Comparison of ENCODE assay signal across 12 cellular contexts in the genomic region with DNA sequence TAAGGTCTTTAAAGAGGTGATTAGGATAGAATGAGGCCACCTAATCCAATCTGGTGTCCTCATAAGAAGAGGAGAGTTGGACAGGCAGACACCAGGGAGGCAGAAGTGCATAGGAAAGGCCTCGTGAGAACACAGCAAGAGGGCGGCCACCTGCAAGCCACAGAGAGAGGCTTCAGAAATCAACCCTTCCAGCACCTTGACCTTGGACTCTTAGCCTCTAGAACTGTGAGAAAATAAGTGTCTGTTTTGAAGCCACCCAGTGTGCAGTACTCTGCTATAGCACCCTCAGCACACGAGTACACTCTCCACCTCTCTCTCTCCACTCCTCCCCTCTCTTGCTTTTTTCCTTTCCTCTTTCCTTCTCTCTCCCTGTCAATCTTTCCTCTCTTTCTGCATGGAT. TPM values are rescaled to one million over a fixed set of nuclear protein-coding genes. Genes with fewer than 3 reads are reported as not detected.
DNase-seq lines count a peak whose midpoint lies in the region; ATAC-seq and TF ChIP-seq lines count a peak whose summit lies in the region.
"Had no signal": no experiment of that assay in that cellular context is flagged by ENCODE, and none has a peak within 500 bp of the region (broad histone marks: within the 10 kb centered on the region; RNA-seq: fewer than 3 reads in every experiment).

No MANE protein-coding gene starts in this region.

- H3K9me3 Mint-ChIP-seq in naive B cell = peaks cover 0 to 3% (median 1%) of the 10 kb centered on the region in 7 donors
- H3K9me3 Mint-ChIP-seq in endothelial cell (ENCODE audit: unreplicated experiment) = no peaks in the 10 kb centered on the region
- no peaks in the 10 kb centered on the region for H3K9me3 Mint-ChIP-seq in immature natural killer cell

- H3K4me1 Mint-ChIP-seq in naive B cell (peaks cover 53 to 96% (median 77%) of the 10 kb centered on the region in 3 donors), endothelial cell (ENCODE audit: unreplicated experiment) (no peaks in the 10 kb centered on the region), immature natural killer cell (peaks cover 0 to 2% of the 10 kb centered on the region in 2 donors)

- H3K4me1 ChIP-seq in prostate gland (replicated peaks) = no peaks in the 10 kb centered on the region
- H3K4me1 ChIP-seq: adrenal gland had no signal

- H3K27ac Mint-ChIP-seq in naive B cell = peak overlapping the region; percentile 99 to 100 (median 100)
- no peak overlapping the region for H3K27ac Mint-ChIP-seq in endothelial cell (ENCODE audit: unreplicated experiment)
- H3K27ac Mint-ChIP-seq in immature natural killer cell = no peak overlapping the region

- no peaks in the 10 kb centered on the region for H3K9me3 ChIP-seq in prostate gland
- H3K9me3 ChIP-seq: adrenal gland had no signal

- no peaks in the 10 kb centered on the region for H3K36me3 ChIP-seq in prostate gland

- peak; percentile 31 for ATAC-seq in GM21390 (IDR thresholded peaks at IDR 0.05; ENCODE audit: unreplicated experiment)
- peak; percentile 40 for ATAC-seq in HG03432 (IDR thresholded peaks at IDR 0.05; ENCODE audit: unreplicated experiment)
- peak; percentile 27 to 40 for ATAC-seq in naive B cell (ENCODE audit: low read depth in 2 of 2)

- H3K4me3 Mint-ChIP-seq in naive B cell = peak overlapping the region; percentile 71 to 92 (median 80)
- no peak overlapping the region for H3K4me3 Mint-ChIP-seq in endothelial cell (ENCODE audit: unreplicated experiment)
- H3K4me3 Mint-ChIP-seq in immature natural killer cell = no peak overlapping the region

- H3K36me3 Mint-ChIP-seq in naive B cell (peaks cover 60% of the 10 kb centered on the region in 2 donors), endothelial cell (ENCODE audit: low read depth, unreplicated experiment) (peaks cover 59% of the 10 kb centered on the region), immature natural killer cell (no peaks in the 10 kb centered on the region)

- 63% methylated on average over 3 of the region's 3 CpGs for whole genome bisulfite sequencing in prostate gland

- no peak for TF ChIP-seq POLR2A in prostate gland (IDR thresholded peaks at IDR 0.05)

- no peak overlapping the region for H3K4me3 ChIP-seq in prostate gland
- H3K4me3 ChIP-seq: adrenal gland had no signal

- no peak overlapping the region for H3K27ac ChIP-seq in prostate gland
- H3K27ac ChIP-seq: 22Rv1, adrenal gland had no signal

- intact Hi-C loops in prostate gland (cut with DNase I) = no loop called here

- H3K27me3 Mint-ChIP-seq in naive B cell (no peaks in the 10 kb centered on the region), endothelial cell (ENCODE audit: unreplicated experiment) (peaks cover 3% of the 10 kb centered on the region), immature natural killer cell (ENCODE audit: low read depth in 3 of 3) (peaks cover 0 to 4% (median 2%) of the 10 kb centered on the region in 3 donors)

- H3K27me3 ChIP-seq in prostate gland (replicated peaks; ENCODE audit: insufficient read depth) = no peaks in the 10 kb centered on the region
- H3K27me3 ChIP-seq: adrenal gland had no signal

- peak; percentile 57 for DNase-seq in NCI-H82 (lab: John Stamatoyannopoulos, UW)
- DNase-seq in NCI-H82 treated with DMSO at 0.1 percent for 48 hours (lab: John Stamatoyannopoulos, UW; ENCODE audit: unreplicated experiment) = no peak
- DNase-seq in naive B cell = peak; percentile 31
- DNase-seq in prostate gland (ENCODE audit: low spot score) = no peak
- DNase-seq in endothelial cell (ENCODE audit: low spot score) = no peak
- no peak for DNase-seq in immature natural killer cell
- DNase-seq: adrenal gland, NCI-H510A had no signal

- TF ChIP-seq CTCF in prostate gland (IDR thresholded peaks at IDR 0.05) (no peak), endothelial cell (IDR thresholded peaks at IDR 0.05; ENCODE audit: unreplicated experiment) (no peak)

RNA-seq across cellular contexts. Expression of a gene that starts 26.8 kb away (rescaled TPM):
- polyA plus RNA-seq in naive B cell (ENCODE audit: low read depth in 6 of 6) = 10 to 100 TPM in 3 of 6 donors, 1 to 10 TPM in 3; 3.5 to 15.7 (median 10.3) TPM
- 1 to 10 TPM; 2.7 to 2.8 TPM for total RNA-seq in prostate gland
- total RNA-seq in endothelial cell (ENCODE audit: unreplicated experiment) = not detected
- polyA plus RNA-seq in immature natural killer cell = not detected
- total RNA-seq: LHCN-M2 had no signal

Comparison
In these comparisons a context has a peak if more than half of its experiments do, and no peak if none do; other contexts are left out.
1. DNase-seq: peak in NCI-H82 (single experiment) and naive B cell (single experiment); none in NCI-H82 treated with DMSO at 0.1 percent for 48 hours (single experiment), prostate gland (single experiment), endothelial cell (single experiment) and immature natural killer cell (0 of 3).
2. H3K27ac Mint-ChIP-seq: peak in naive B cell (6 of 6); none in endothelial cell (single experiment) and immature natural killer cell (0 of 6).
3. H3K4me3 Mint-ChIP-seq: peak in naive B cell (8 of 8); none in endothelial cell (single experiment) and immature natural killer cell (0 of 5).
4. Peak in every context shown above with its lines, with median percentiles within 50 percentile points of each other: ATAC-seq.